26 cellular contexts compared by ENCODE assay signal in genomic region chr22:46272196-46272595, GRCh38. TPM values are rescaled to one million over a fixed set of nuclear protein-coding genes. Genes with fewer than 3 reads are reported as not detected.
"Had no signal": no experiment of that assay in that cellular context is flagged by ENCODE, and none has a peak within 500 bp of the region (broad histone marks: within the 10 kb centered on the region; RNA-seq: fewer than 3 reads in every experiment).

No MANE protein-coding gene starts in this region.

- ATAC-seq: effector memory CD8-positive, alpha-beta T cell; esophagus mucosa; gastrocnemius medialis; heart right ventricle; left cardiac atrium; left lung; left ventricle myocardium superior; lower lobe of right lung; naive thymus-derived CD4-positive, alpha-beta T cell had no signal

- DNase-seq: colonic mucosa; cortex of kidney; effector CD8-positive, alpha-beta T cell; effector memory CD8-positive, alpha-beta T cell; endodermal cell; erythroblast; esophagus squamous epithelium; foreskin fibroblast; foreskin melanocyte; glutamatergic neuron; heart right ventricle; hippocampal formation; left cardiac atrium; left lung; left ventricle myocardium superior; lower lobe of right lung; mesenchymal stem cell; midbrain; naive thymus-derived CD4-positive, alpha-beta T cell had no signal

- H3K4me3 ChIP-seq: colonic mucosa, esophagus squamous epithelium, gastrocnemius medialis, heart right ventricle, left lung, lower lobe of right lung had no signal

- H3K27ac ChIP-seq: colonic mucosa, epithelial cell of prostate, esophagus squamous epithelium, gastrocnemius medialis, heart right ventricle, left lung, lower lobe of right lung had no signal

- H3K27me3 ChIP-seq: colonic mucosa, esophagus squamous epithelium, gastrocnemius medialis, heart right ventricle, left lung had no signal

- H3K9me3 ChIP-seq: colonic mucosa, esophagus squamous epithelium, gastrocnemius medialis, heart right ventricle, left lung, lower lobe of right lung had no signal

RNA-seq across cellular contexts. Expression of gene PKDREJ, which starts 9.1 kb away (rescaled TPM):
- total RNA-seq: dermis microvascular lymphatic vessel endothelial cell; gastrocnemius medialis; glomerular endothelial cell; kidney epithelial cell; left ventricle myocardium superior; lower lobe of right lung; lung microvascular endothelial cell; naive thymus-derived CD4-positive, alpha-beta T cell had no signal
- polyA plus RNA-seq: naive thymus-derived CD4-positive, alpha-beta T cell had no signal

RNA-seq across cellular contexts. Expression of gene GTSE1, which starts 24.5 kb away (rescaled TPM):
- polyA plus RNA-seq: naive thymus-derived CD4-positive, alpha-beta T cell had no signal
